In the genomic region with DNA sequence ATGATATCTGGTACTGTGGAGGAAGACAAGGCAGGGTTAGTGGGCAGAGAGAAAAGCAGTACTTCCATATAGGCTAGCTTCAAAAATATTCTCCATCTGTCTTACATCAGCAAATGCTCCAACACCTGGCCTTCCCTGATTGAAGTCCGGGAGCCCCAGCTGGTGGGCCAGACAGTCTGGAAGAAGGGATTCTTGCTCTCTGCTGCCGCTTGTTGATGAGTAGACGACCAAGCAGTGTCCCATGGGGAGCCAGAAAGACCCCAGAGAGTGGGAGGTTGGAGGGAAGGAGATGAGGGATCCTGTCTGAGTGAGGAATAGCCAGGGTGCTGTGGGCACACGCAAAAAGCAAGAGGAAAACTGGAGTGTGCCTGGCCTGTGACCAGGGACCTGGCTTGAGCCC, we compare ENCODE assay signal across 15 cellular contexts.
"Had no signal": no experiment of that assay in that cellular context is flagged by ENCODE, and none has a peak within 500 bp of the region (broad histone marks: within the 10 kb centered on the region; RNA-seq: fewer than 3 reads in every experiment).

No MANE protein-coding gene starts in this region.

- H3K27ac ChIP-seq: adrenal gland, gastroesophageal sphincter, lower lobe of right lung, parathyroid adenoma, transverse colon had no signal

- H2AFZ ChIP-seq: parathyroid adenoma had no signal

- DNase-seq: activated B cell treated with CpG ODN at 0.5 μM for 24 hours; activated CD4-positive, alpha-beta T cell treated with anti-CD3 and anti-CD28 coated beads for 48 hours; activated CD8-positive, alpha-beta memory T cell treated with anti-CD3 and anti-CD28 coated beads, Interleukin-2, amount 50 U/mL, for 4 hours; activated CD8-positive, alpha-beta T cell treated with anti-CD3 and anti-CD28 coated beads, Interleukin-2, amount 10 ng/mL, durations not matched to agents 7 days and 5 days; activated effector memory CD4-positive, alpha-beta T cell treated with anti-CD3 and anti-CD28 coated beads, Interleukin-2, amount 50 U/mL, for 16 hours; activated T-cell treated with anti-CD3 and anti-CD28 coated beads, Interleukin-2, amount 50 U/mL, for 48 hours; adrenal gland; dorsolateral prefrontal cortex; erythroblast; left cardiac atrium; lower lobe of right lung; stimulated activated naive CD8-positive, alpha-beta T cell treated with anti-CD3 and anti-CD28 coated beads, Interleukin-15, Interleukin-2, amounts not matched to agents 100 U/mL and 50 U/mL, for 24 hours; transverse colon had no signal

- ATAC-seq: activated CD8-positive, alpha-beta T cell treated with anti-CD3 and anti-CD28 coated beads, Interleukin-2, amount 10 ng/mL, durations not matched to agents 7 days and 5 days; gastroesophageal sphincter; left cardiac atrium; lower lobe of right lung; stimulated activated naive CD8-positive, alpha-beta T cell treated with anti-CD3 and anti-CD28 coated beads, Interleukin-15, Interleukin-2, amounts not matched to agents 100 U/mL and 50 U/mL, for 24 hours had no signal

- H3K4me3 ChIP-seq: adrenal gland, dorsolateral prefrontal cortex, gastroesophageal sphincter, lower lobe of right lung, transverse colon had no signal

- H3K36me3 ChIP-seq: adrenal gland, gastroesophageal sphincter, lower lobe of right lung, transverse colon had no signal

- H3K4me1 ChIP-seq: adrenal gland, lower lobe of right lung, parathyroid adenoma, transverse colon had no signal

- H3K9ac ChIP-seq: parathyroid adenoma had no signal

- H3K79me2 ChIP-seq: parathyroid adenoma had no signal

- H3K9me3 ChIP-seq: adrenal gland, gastroesophageal sphincter, lower lobe of right lung, transverse colon had no signal
